ENCODE assay signal across 8 cellular contexts in the genomic region with DNA sequence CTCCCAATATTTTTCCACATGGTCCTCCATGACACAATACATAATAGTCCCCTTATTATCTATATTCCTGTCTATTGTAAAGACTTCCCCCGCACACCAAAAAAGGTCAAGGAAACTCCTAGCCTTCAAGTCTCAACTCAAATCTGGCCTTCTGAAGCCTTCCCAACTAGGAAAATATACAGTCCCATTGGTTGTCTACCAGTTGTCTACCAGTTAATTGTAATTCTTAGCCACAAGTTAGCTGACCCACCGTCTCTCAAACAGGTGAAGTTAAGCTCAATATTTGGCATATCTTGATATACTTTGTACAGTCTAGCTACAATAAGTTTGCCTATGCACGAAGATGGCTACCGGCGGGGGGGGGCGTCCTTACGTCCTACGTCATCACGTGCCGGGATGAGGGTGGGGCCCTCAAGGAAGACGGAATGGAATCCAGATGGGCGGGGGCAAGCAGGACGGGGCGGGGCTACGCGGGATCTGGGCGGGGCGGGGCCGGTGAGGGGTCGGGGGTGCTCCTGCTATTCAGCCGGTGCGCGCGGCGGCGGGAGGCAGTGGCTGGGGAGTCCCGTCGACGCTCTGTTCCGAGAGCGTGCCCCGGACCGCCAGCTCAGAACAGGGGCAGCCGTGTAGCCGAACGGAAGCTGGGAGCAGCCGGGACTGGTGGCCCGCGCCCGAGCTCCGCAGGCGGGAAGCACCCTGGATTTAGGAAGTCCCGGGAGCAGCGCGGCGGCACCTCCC. TPM values are rescaled to one million over a fixed set of nuclear protein-coding genes. Genes with fewer than 3 reads are reported as not detected.
DNase-seq lines count a peak whose midpoint lies in the region; ATAC-seq, FAIRE-seq and TF ChIP-seq lines count a peak whose summit lies in the region.

Gene AHR (plus strand): TSS at position 551 of the 738 bp plus-strand sequence. CDS start 613 bp downstream, outside the sequence.

- no peaks in the 10 kb centered on the region for H3K36me3 Mint-ChIP-seq in naive thymus-derived CD8-positive, alpha-beta T cell

- FAIRE-seq in RCC 7860 (lab: Jason Lieb, UNC) = no peak

- peak within 1 kb of the TSS; percentile 88 for H3K4me2 ChIP-seq in fibroblast of lung (ENCODE audit: extremely low read depth, insufficient read depth, low read length)

- H3K4me1 Mint-ChIP-seq in naive thymus-derived CD8-positive, alpha-beta T cell = peaks cover 19 to 43% (median 27%) of the 10 kb centered on the region in 4 donors

- H3K36me3 ChIP-seq in fibroblast of lung (ENCODE audit: control insufficient read depth, insufficient read depth, low read length) = no peaks in the 10 kb centered on the region

- H3K4me3 ChIP-seq in fibroblast of lung (replicated peaks in 1 of 4; ENCODE audit: control extremely low read depth in 1 of 4, insufficient read depth in 1 of 4, low read depth in 3 of 4, low read length in 4 of 4) = peak within 1 kb of the TSS; percentile 82 to 94 (median 91)

- TF ChIP-seq CTCF in fibroblast of lung (conservative IDR thresholded peaks at IDR 0.05 in 1 of 2, IDR thresholded peaks at IDR 0.05 in 1 of 2; ENCODE audit: low read depth in 1 of 2, low read length in 2 of 2) = no peak

- peaks cover 47% of the 10 kb centered on the region for H3K79me2 ChIP-seq in fibroblast of lung (ENCODE audit: control insufficient read depth, insufficient read depth, low read length)

- H3K27me3 ChIP-seq in fibroblast of lung (ENCODE audit: control insufficient read depth, insufficient read depth, low read length) = no peaks in the 10 kb centered on the region

- peaks cover 0 to 13% (median 0%) of the 10 kb centered on the region in 9 donors for H3K9me3 Mint-ChIP-seq in naive thymus-derived CD8-positive, alpha-beta T cell

- H2AFZ ChIP-seq in fibroblast of lung (ENCODE audit: low read length) = peak within 1 kb of the TSS; percentile 99

- H4K20me1 ChIP-seq in fibroblast of lung (ENCODE audit: control insufficient read depth, extremely low read depth, insufficient read depth, low read length) = no peaks in the 10 kb centered on the region

- in situ Hi-C loops in Caki2 (cut with HindIII; ENCODE audit: low pct_unique_long_range_greater_than_20kb, low sequenced_read_pairs) = no loop called here

- H3K9me3 ChIP-seq in fibroblast of lung (ENCODE audit: control insufficient read depth, insufficient read depth, low read depth, low read length) = no peaks in the 10 kb centered on the region

- H3K4me3 Mint-ChIP-seq in naive thymus-derived CD8-positive, alpha-beta T cell = peak within 1 kb of the TSS; percentile 88 to 100 (median 94)

- H3K4me1 ChIP-seq in fibroblast of lung (ENCODE audit: control insufficient read depth, extremely low read depth, insufficient read depth, low read length) = peaks cover 2% of the 10 kb centered on the region

- no peaks in the 10 kb centered on the region for H3K27me3 Mint-ChIP-seq in naive thymus-derived CD8-positive, alpha-beta T cell

- POLR2A ChIA-PET in naive thymus-derived CD8-positive, alpha-beta T cell (lab: Charles Lee) = interaction anchor here (0.7 to 1.0 kb wide), 2 partner anchors 71 to 194 kb away, joined by 3 to 4 read pairs; no protein-coding TSS in a partner anchor

- peak within 1 kb of the TSS; percentile 85 for H3K27ac ChIP-seq in fibroblast of lung (ENCODE audit: insufficient read depth, low read length)

- peak; percentile 46 for ATAC-seq in GM21367 (IDR thresholded peaks at IDR 0.05; ENCODE audit: unreplicated experiment)
- ATAC-seq in naive thymus-derived CD8-positive, alpha-beta T cell = peak; percentile 77

- H3K27ac Mint-ChIP-seq in naive thymus-derived CD8-positive, alpha-beta T cell = peak within 1 kb of the TSS; percentile 83 to 97 (median 94)

- DNase-seq in Caki2 (ENCODE audit: low read depth) (peak; percentile 83), HUDEP-2 (lab: John Stamatoyannopoulos, UW; ENCODE audit: unreplicated experiment in 76 of 76) (peak in 73 of 76 experiments; percentile 14 to 90 (median 74)), RCC 7860 (ENCODE audit: low spot score) (peak; percentile 82), fibroblast of lung (ENCODE audit: low read depth in 2 of 2) (peak; percentile 96 to 97)
- DNase-seq in activated T-helper 1 cell treated with anti-CD3 and anti-CD28 coated beads, Interleukin-2, amount 50 U/mL, for 16 hours (ENCODE audit: low read depth in 1 of 2, low spot score in 1 of 2) = peak; percentile 79 to 80
- peak; percentile 75 to 92 (median 81) for DNase-seq in naive thymus-derived CD8-positive, alpha-beta T cell
- peak; percentile 72 to 87 (median 84) for DNase-seq in stimulated activated naive CD4-positive, alpha-beta T cell (lab: John Stamatoyannopoulos, UW)

- peak within 1 kb of the TSS; percentile 84 for H3K9ac ChIP-seq in fibroblast of lung (ENCODE audit: insufficient read depth, low read length)

RNA-seq across cellular contexts. Expression of gene AHR, which starts in this region (rescaled TPM):
- total RNA-seq in Caki2 (2014; rRNA removed; shearing (Covaris generic); ENCODE audit: low replicate concordance) = 27.5 and 36.1 TPM in 2 replicates
- 63.4 and 84.4 TPM in 2 replicates for total RNA-seq in fibroblast of lung
- polyA plus RNA-seq in fibroblast of lung = 10.2 and 15.4 TPM in 2 replicates
- polyA plus RNA-seq in fibroblast of lung (2012) = 18.7 and 31.5 TPM in 2 replicates
- polyA minus RNA-seq in fibroblast of lung (ENCODE audit: low replicate concordance) = 32.3 and 60.6 TPM in 2 replicates
- 10 to 100 TPM; 13.5 to 14.2 TPM for total RNA-seq in naive thymus-derived CD8-positive, alpha-beta T cell
- polyA plus RNA-seq in naive thymus-derived CD8-positive, alpha-beta T cell = 1 to 10 TPM; 2.2 to 3.5 (median 3.3) TPM

Comparison
In these comparisons a context has a peak if more than half of its experiments do, and no peak if none do; other contexts are left out.
1. Peak in every context shown above with its lines: DNase-seq, ATAC-seq, H3K4me3 ChIP-seq and H3K27ac ChIP-seq.